ENCODE assay signal across 8 cellular contexts in the genomic region with DNA sequence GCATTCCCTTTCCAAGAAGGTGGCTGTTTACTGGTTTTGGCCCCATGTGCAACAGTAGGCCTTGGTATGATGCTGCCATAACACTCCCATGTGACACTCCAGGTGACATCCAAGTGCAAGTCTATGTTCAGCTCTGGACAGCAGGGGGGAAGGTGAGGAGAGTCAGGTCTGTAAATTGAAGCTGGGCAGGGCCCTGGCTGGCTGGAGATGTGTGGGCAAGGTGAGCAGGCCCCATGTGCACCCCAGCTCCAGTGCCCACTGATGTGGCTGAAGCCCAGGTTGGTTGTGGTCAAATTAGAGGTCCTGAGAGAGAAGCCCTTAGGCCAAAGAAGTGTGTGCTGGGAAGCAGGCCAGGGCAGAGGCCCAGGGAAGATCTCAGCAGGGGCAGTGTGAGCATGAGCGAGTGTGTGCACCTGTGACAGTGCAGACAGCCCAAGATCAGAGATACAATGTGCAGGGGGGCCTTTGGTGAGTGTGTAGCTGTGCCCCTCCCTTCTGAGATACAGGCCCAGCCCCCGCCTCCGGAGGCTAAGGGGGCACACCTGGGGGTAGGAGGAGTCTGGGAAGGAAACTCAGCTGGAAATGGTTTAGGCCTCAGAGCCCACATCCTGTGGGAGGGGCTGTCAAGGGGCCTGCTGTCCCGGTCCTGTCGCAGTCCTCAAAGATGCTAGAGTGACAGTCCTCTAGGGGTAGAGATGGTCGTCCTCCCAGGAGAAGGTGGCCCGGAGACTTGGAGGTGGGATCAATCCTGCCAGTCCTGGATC. TPM values are rescaled to one million over a fixed set of nuclear protein-coding genes. Genes with fewer than 3 reads are reported as not detected.
A peak's percentile ranks its signal among the peaks of the same experiment; 100 is the strongest.
DNase-seq lines count a peak whose midpoint lies in the region; ATAC-seq and TF ChIP-seq lines count a peak whose summit lies in the region.

No MANE protein-coding gene starts in this region.

- H3K4me3 Mint-ChIP-seq in nephron progenitor cell, result no peak overlapping the region

- peak; percentile 38 for ATAC-seq in GM18858 (IDR thresholded peaks at IDR 0.05; ENCODE audit: unreplicated experiment)
- ATAC-seq in HG02943 (IDR thresholded peaks at IDR 0.05; ENCODE audit: low read depth, unreplicated experiment), result peak; percentile 49

- intact Hi-C loops in lower leg skin (cut with DNase I; ENCODE audit: low total_unique reads), result no loop called here

- peaks cover 5% of the 10 kb centered on the region for H3K27me3 Mint-ChIP-seq in nephron progenitor cell (ENCODE audit: low read depth, poor library complexity)

- H3K9me3 Mint-ChIP-seq in nephron progenitor cell, result peaks cover 3% of the 10 kb centered on the region

- no peak for TF ChIP-seq POLR2A in lower leg skin (IDR thresholded peaks at IDR 0.05)

- peaks cover 51% of the 10 kb centered on the region for H3K36me3 Mint-ChIP-seq in nephron progenitor cell (ENCODE audit: low read depth)

- no peak overlapping the region for H3K27ac Mint-ChIP-seq in nephron progenitor cell

- TF ChIP-seq CTCF in lower leg skin (IDR thresholded peaks at IDR 0.05) (no peak), nephron progenitor cell (IDR thresholded peaks at IDR 0.05) (no peak)

- H3K4me3 ChIP-seq in lower leg skin (ENCODE audit: low read depth, poor library complexity, severe bottlenecking), result no peak overlapping the region

- WGBS in lower leg skin, 2 donors, result 30 to 52% methylated on average over 7 of the region's 7 CpGs

- H3K4me1 Mint-ChIP-seq in nephron progenitor cell, result no peaks in the 10 kb centered on the region

- DNase-seq in UCSD-AML1 (lab: John Stamatoyannopoulos, UW; ENCODE audit: unreplicated experiment) (peak; percentile 87), amniotic stem cell (lab: John Stamatoyannopoulos, UW) (no peak), lower leg skin (ENCODE audit: low spot score in 2 of 2) (no peak), nephron progenitor cell (no peak)
- peak; percentile 67 for DNase-seq in effector CD4-positive, alpha-beta T cell
- peak; percentile 53 to 59 for DNase-seq in stimulated activated CD8-positive, alpha-beta memory T cell treated with anti-CD3 and anti-CD28 coated beads, Interleukin-2, amount 100 ng/mL, for 1 hour (ENCODE audit: low read depth in 2 of 2)

RNA-seq across cellular contexts. Expression of a gene that starts 18.6 kb away (rescaled TPM):
- total RNA-seq in lower leg skin, result 100 to 1,000 TPM in 2 of 4 donors, 10 to 100 TPM in 2; 82.9 to 135 (median 93.5) TPM

RNA-seq across cellular contexts. Expression of a gene that starts 21.3 kb away (rescaled TPM):
- 10 to 100 TPM in 1 of 4 donors, 1 to 10 TPM in 3; 6.9 to 10.7 (median 8.6) TPM for total RNA-seq in lower leg skin

RNA-seq across cellular contexts. Expression of a gene that starts 43.5 kb away (rescaled TPM):
- total RNA-seq in lower leg skin, result 10 to 100 TPM; 31.4 to 42.0 (median 34.1) TPM

RNA-seq across cellular contexts. Expression of a gene that starts 56.1 kb away (rescaled TPM):
- 10 to 100 TPM; 29.9 to 44.0 (median 36.9) TPM for total RNA-seq in lower leg skin

Comparison
In these comparisons a context has a peak if more than half of its experiments do, and no peak if none do; other contexts are left out.
1. DNase-seq: peak in UCSD-AML1 (single experiment), effector CD4-positive, alpha-beta T cell (single experiment) and stimulated activated CD8-positive, alpha-beta memory T cell treated with anti-CD3 and anti-CD28 coated beads, Interleukin-2, amount 100 ng/mL, for 1 hour (2 of 2); none in amniotic stem cell (single experiment), lower leg skin (0 of 2) and nephron progenitor cell (single experiment).